Comparison of ENCODE assay signal across 29 cellular contexts in genomic region chr7:40948239-40948638, GRCh38.
"Had no signal": no experiment of that assay in that cellular context is flagged by ENCODE, and none has a peak within 500 bp of the region (broad histone marks: within the 10 kb centered on the region; RNA-seq: fewer than 3 reads in every experiment).

No MANE protein-coding gene starts in this region.

- ATAC-seq: activated T-helper 17 cell treated with anti-CD3 and anti-CD28 coated beads, Interleukin-2, amount 50 U/mL, for 72 hours; foreskin keratinocyte; gastroesophageal sphincter; heart right ventricle; WTC11 had no signal

- H3K27ac ChIP-seq: epithelial cell of prostate, esophagus squamous epithelium, foreskin keratinocyte, gastroesophageal sphincter, heart right ventricle had no signal

- H3K4me1 ChIP-seq: esophagus squamous epithelium, foreskin keratinocyte, gastroesophageal sphincter, heart right ventricle had no signal

- H3K36me3 ChIP-seq: esophagus squamous epithelium, gastroesophageal sphincter, heart right ventricle had no signal

- H3K4me3 ChIP-seq: esophagus squamous epithelium, gastroesophageal sphincter, heart right ventricle had no signal

- FAIRE-seq: astrocyte, colon, endometrium, endothelial cell of umbilical vein had no signal

- DNase-seq: activated CD4-positive, alpha-beta memory T cell treated with anti-CD3 and anti-CD28 coated beads, Interleukin-2, amount 10 ng/mL, durations not matched to agents 7 days and 5 days; activated CD4-positive, alpha-beta T cell treated with anti-CD3 and anti-CD28 coated beads for 1 hour; activated CD4-positive, alpha-beta T cell treated with anti-CD3 and anti-CD28 coated beads for 4 hours; activated CD4-positive, alpha-beta T cell treated with anti-CD3 and anti-CD28 coated beads, Interleukin-2, amount 10 ng/mL, durations not matched to agents 7 days and 5 days; activated CD4-positive, alpha-beta T cell treated with anti-CD3 and anti-CD28 coated beads, Interleukin-2, amount 50 U/mL, for 4 hours; activated CD8-positive, alpha-beta memory T cell treated with anti-CD3 and anti-CD28 coated beads, Interleukin-2, amount 50 U/mL, for 48 hours; activated effector memory CD4-positive, alpha-beta T cell treated with Interleukin-2 at 50 U/mL for 16 hours; activated gamma-delta T cell treated with Interleukin-2 at 50 U/mL for 16 hours; activated naive CD4-positive, alpha-beta T cell treated with anti-CD3 and anti-CD28 coated beads, Interleukin-2, amount 50 U/mL, for 16 hours; activated naive CD4-positive, alpha-beta T cell treated with Interleukin-2 at 50 U/mL for 16 hours; activated T-cell treated with anti-CD3 and anti-CD28 coated beads for 4 hours; activated T-cell treated with anti-CD3 and anti-CD28 coated beads, Interleukin-2, amount 50 U/mL, for 24 hours; amniotic stem cell; anterior cingulate cortex; caudate nucleus; cortex of kidney; effector CD8-positive, alpha-beta T cell; esophagus squamous epithelium; foreskin keratinocyte; heart right ventricle; T-helper 2 cell had no signal

- H3K27me3 ChIP-seq: esophagus squamous epithelium, foreskin keratinocyte, gastroesophageal sphincter, heart right ventricle had no signal
